In genomic region chr16:28746618-28747350, GRCh38 we compare ENCODE assay signal across 1 cellular context. TPM values are rescaled to one million over a fixed set of nuclear protein-coding genes. Genes with fewer than 3 reads are reported as not detected.
"Had no signal": no experiment of that assay in that cellular context is flagged by ENCODE, and none has a peak within 500 bp of the region (broad histone marks: within the 10 kb centered on the region; RNA-seq: fewer than 3 reads in every experiment).

No MANE protein-coding gene starts in this region.

RNA-seq across cellular contexts. Expression of gene NPIPB9, which starts 4.8 kb away (rescaled TPM):
- total RNA-seq: endothelial cell of umbilical vein had no signal
